11 cellular contexts compared by ENCODE assay signal in genomic region chr6:108736832-108737231, GRCh38.
A peak's percentile ranks its signal among the peaks of the same experiment; 100 is the strongest.
DNase-seq lines count a peak whose midpoint lies in the region; ATAC-seq and TF ChIP-seq lines count a peak whose summit lies in the region.
"Had no signal": no experiment of that assay in that cellular context is flagged by ENCODE, and none has a peak within 500 bp of the region (broad histone marks: within the 10 kb centered on the region; RNA-seq: fewer than 3 reads in every experiment).

No MANE protein-coding gene starts in this region.

- H3K4me3 ChIP-seq in HAP-1 (no peak overlapping the region), SK-N-SH (ENCODE audit: low read depth in 2 of 2, low read length in 1 of 2) (no peak overlapping the region)
- H3K4me3 ChIP-seq: ovary had no signal

- peaks cover 17% of the 10 kb centered on the region for H3K4me1 ChIP-seq in HAP-1
- peaks cover 12 to 19% of the 10 kb centered on the region in 2 experiments; a peak in 3 of 4 replicates for H3K4me1 ChIP-seq in SK-N-SH (ENCODE audit: control insufficient read depth in 1 of 2, insufficient read depth in 2 of 2, low read depth in 1 of 2, low read length in 1 of 2)

- H3K27ac ChIP-seq in SK-N-SH (ENCODE audit: low read depth in 2 of 2, low read length in 1 of 2): peak overlapping the region; percentile 31 to 90; a peak in 3 of 4 replicates
- H3K27ac ChIP-seq: ovary had no signal

- TF ChIP-seq EP300 in SK-N-SH (IDR thresholded peaks at IDR 0.05; ENCODE audit: borderline replicate concordance in 1 of 2, low read depth in 1 of 2, low read length in 1 of 2): peak in 1 of 2 experiments; percentile 80; a peak in 1 of 4 replicates

- H3K9ac ChIP-seq in SK-N-SH: no peak overlapping the region

- peak overlapping the region; percentile 65; the same call in 1 of the 2 replicates for H3K4me2 ChIP-seq in SK-N-SH

- H3K79me2 ChIP-seq in SK-N-SH (ENCODE audit: insufficient read depth): no peaks in the 10 kb centered on the region

- H3K9me2 ChIP-seq in SK-N-SH: no peaks in the 10 kb centered on the region

- H4K20me1 ChIP-seq in SK-N-SH (ENCODE audit: insufficient read depth): no peaks in the 10 kb centered on the region

- ATAC-seq in sciatic nerve (peak; percentile 40), HG02884 (IDR thresholded peaks at IDR 0.05; ENCODE audit: unreplicated experiment) (no peak)
- ATAC-seq: stimulated activated naive CD8-positive, alpha-beta T cell treated with anti-CD3 and anti-CD28 coated beads, Interleukin-15, Interleukin-2, amounts not matched to agents 100 U/mL and 50 U/mL, for 24 hours had no signal

- TF ChIP-seq CTCF in SK-N-SH (IDR thresholded peaks at IDR 0.05): no peak

- DNase-seq in HAP-1 (ENCODE audit: low spot score in 2 of 2) (peak; percentile 61 to 76), SK-N-SH (no peak), fibroblast of the conjunctiva (ENCODE audit: low read depth) (peak; percentile 66), sciatic nerve (ENCODE audit: low spot score) (no peak), epidermal melanocyte (ENCODE audit: insufficient read length, low spot score) (no peak), NCI-H2227 treated with DMSO at 0.1 percent for 48 hours (lab: John Stamatoyannopoulos, UW) (no peak)
- no peak for DNase-seq in effector CD8-positive, alpha-beta T cell (lab: John Stamatoyannopoulos, UW)
- DNase-seq: effector memory CD4-positive, alpha-beta T cell; ovary; stimulated activated naive CD8-positive, alpha-beta T cell treated with anti-CD3 and anti-CD28 coated beads, Interleukin-15, Interleukin-2, amounts not matched to agents 100 U/mL and 50 U/mL, for 24 hours had no signal

- H3K27me3 ChIP-seq in HAP-1 (ENCODE audit: low read depth) (no peaks in the 10 kb centered on the region), SK-N-SH (ENCODE audit: insufficient read depth) (no peaks in the 10 kb centered on the region)
- H3K27me3 ChIP-seq: ovary had no signal

- WGBS in SK-N-SH (ENCODE audit: low lambda C conversion rate): 16% methylated on average over 4 of the region's 4 CpGs

- H3K36me3 ChIP-seq in HAP-1 (replicated peaks) (no peaks in the 10 kb centered on the region), SK-N-SH (replicated peaks in 1 of 2; ENCODE audit: control insufficient read depth in 1 of 2, insufficient read depth in 2 of 2, low read length in 1 of 2) (no peaks in the 10 kb centered on the region)
- H3K36me3 ChIP-seq: ovary had no signal

- in situ Hi-C loops in HAP-1 (cut with MboI; ENCODE audit: low sequenced_read_pairs): no loop called here

- H3F3A ChIP-seq in SK-N-SH (replicated peaks; ENCODE audit: insufficient read depth): peaks cover 16% of the 10 kb centered on the region

- TF ChIP-seq RAD21 in SK-N-SH (IDR thresholded peaks at IDR 0.05; ENCODE audit: low read length): no peak

- POLR2A ChIA-PET in SK-N-SH (lab: Yijun Ruan, JAX): interaction anchor here (0.6 kb wide), 1 partner anchor 152 kb away, joined by 4 read pairs; no protein-coding TSS in a partner anchor

- H3K9me3 ChIP-seq in HAP-1: no peaks in the 10 kb centered on the region
- H3K9me3 ChIP-seq in SK-N-SH: no peaks in the 10 kb centered on the region
- H3K9me3 ChIP-seq: ovary had no signal

- peak overlapping the region; percentile 54; the same call in 1 of the 2 replicates for H2AFZ ChIP-seq in SK-N-SH (ENCODE audit: low read depth)

- CTCF ChIA-PET in SK-N-SH (lab: Yijun Ruan, JAX): no interaction called here

- intact Hi-C loops in sciatic nerve (cut with DNase I): no loop called here

TF ChIP-seq in SK-N-SH, 30 proteins besides CTCF, POLR2A, EP300 and RAD21:
- TF ChIP-seq NFIC (IDR thresholded peaks at IDR 0.05; ENCODE audit: borderline replicate concordance): peak; percentile 40
- peak; percentile 61; the same call in 1 of the 2 replicates for TF ChIP-seq RXRA (IDR thresholded peaks at IDR 0.05; ENCODE audit: borderline replicate concordance, low read depth)
- peak; percentile 88 for TF ChIP-seq JUND (IDR thresholded peaks at IDR 0.05)
- peak; percentile 63 for TF ChIP-seq TCF12 (IDR thresholded peaks at IDR 0.05)
- TF ChIP-seq FOXJ3 (CRISPR knock-in tag; IDR thresholded peaks at IDR 0.05): no peak
- no peak for TF ChIP-seq NRF1 (IDR thresholded peaks at IDR 0.05; ENCODE audit: low read depth, low read length)
- no peak for TF ChIP-seq MEF2A (IDR thresholded peaks at IDR 0.05; ENCODE audit: borderline replicate concordance, low read depth)
- TF ChIP-seq TEAD4 (IDR thresholded peaks at IDR 0.05; ENCODE audit: borderline replicate concordance, insufficient read depth): peak; percentile 56; the same call in 1 of the 2 replicates
- no peak for TF ChIP-seq MAX (IDR thresholded peaks at IDR 0.05; ENCODE audit: low read depth)
- peak; percentile 98 for TF ChIP-seq PBX3 (IDR thresholded peaks at IDR 0.05)
- no peak for TF ChIP-seq YY1 (IDR thresholded peaks at IDR 0.05; ENCODE audit: low read depth)
- TF ChIP-seq USF1 (IDR thresholded peaks at IDR 0.05; ENCODE audit: borderline replicate concordance, low read depth): no peak
- 0 out of 2 replicates have a peak, but pooled peaks have one; percentile 25 for TF ChIP-seq ELF1 (IDR thresholded peaks at IDR 0.05)
- TF ChIP-seq IRF3 (IDR thresholded peaks at IDR 0.05; ENCODE audit: low read depth, low read length): no peak
- no peak for TF ChIP-seq RFX5 (IDR thresholded peaks at IDR 0.05; ENCODE audit: low read length)
- peak; percentile 86 for TF ChIP-seq FOSL2 (IDR thresholded peaks at IDR 0.05; ENCODE audit: borderline replicate concordance, low read depth)
- no peak for TF ChIP-seq GATA2 (CRISPR knock-in tag; IDR thresholded peaks at IDR 0.05)

Comparison
In these comparisons a context has a peak if more than half of its experiments do, and no peak if none do; other contexts are left out.
1. DNase-seq: peak in HAP-1 (2 of 2) and fibroblast of the conjunctiva (single experiment); none in SK-N-SH (single experiment), sciatic nerve (single experiment), effector CD8-positive, alpha-beta T cell (single experiment), epidermal melanocyte (single experiment) and NCI-H2227 treated with DMSO at 0.1 percent for 48 hours (single experiment).